In genomic region chr11:15286465-15286864, GRCh38 we compare ENCODE assay signal across 26 cellular contexts.
DNase-seq lines count a peak whose midpoint lies in the region; ATAC-seq and TF ChIP-seq lines count a peak whose summit lies in the region.
"Had no signal": no experiment of that assay in that cellular context is flagged by ENCODE, and none has a peak within 500 bp of the region (broad histone marks: within the 10 kb centered on the region; RNA-seq: fewer than 3 reads in every experiment).

No MANE protein-coding gene starts in this region.

- H4K20me1 ChIP-seq in mammary epithelial cell (ENCODE audit: insufficient read depth, low read length), result no peaks in the 10 kb centered on the region

- POLR2A ChIA-PET in MCF 10A (lab: Yijun Ruan, JAX), result no interaction called here
- POLR2A ChIA-PET in activated CD4-positive, alpha-beta T cell treated with anti-CD3 and anti-CD28 coated beads for 36 hours (lab: Charles Lee), result no interaction called here

- BruUV-seq in mammary epithelial cell (replicated peaks; lab: Mats Ljungman, UMichigan) (no TSS peak), MCF 10A (replicated peaks; lab: Mats Ljungman, UMichigan) (no TSS peak)

- no peak overlapping the region for H3K27ac ChIP-seq in mammary epithelial cell (ENCODE audit: insufficient read depth, low read depth, low read length)
- H3K27ac ChIP-seq: RWPE1 had no signal

- H3K4me1 Mint-ChIP-seq in MCF 10A (ENCODE audit: insufficient read depth, unreplicated experiment) (no peaks in the 10 kb centered on the region), HFFc6 (ENCODE audit: low read depth) (no peaks in the 10 kb centered on the region; the same call in 1 of the 2 replicates)
- no peaks in the 10 kb centered on the region for H3K4me1 Mint-ChIP-seq in activated CD4-positive, alpha-beta T cell treated with anti-CD3 and anti-CD28 coated beads for 36 hours

- WGBS in mammary epithelial cell (ENCODE audit: low coverage, missing lambda C conversion rate), result 50% methylated on average over 2 of the region's 2 CpGs

- H3K36me3 ChIP-seq in mammary epithelial cell (ENCODE audit: insufficient read depth, low read length), result no peaks in the 10 kb centered on the region
- H3K36me3 ChIP-seq: BE2C had no signal

- H3K9me3 Mint-ChIP-seq in MCF 10A (ENCODE audit: unreplicated experiment), result no peaks in the 10 kb centered on the region
- H3K9me3 Mint-ChIP-seq in HFFc6, result peaks cover 25% of the 10 kb centered on the region
- H3K9me3 Mint-ChIP-seq in activated CD4-positive, alpha-beta T cell treated with anti-CD3 and anti-CD28 coated beads for 36 hours (ENCODE audit: low read depth), result no peaks in the 10 kb centered on the region

- no peaks in the 10 kb centered on the region for H3K9me3 ChIP-seq in mammary epithelial cell (replicated peaks; ENCODE audit: insufficient read depth, low read length)
- H3K9me3 ChIP-seq: BE2C had no signal

- no peak overlapping the region for H3K4me2 ChIP-seq in mammary epithelial cell (ENCODE audit: insufficient read depth, low read depth, low read length)

- H3K9ac ChIP-seq in mammary epithelial cell (ENCODE audit: insufficient read depth, low read length), result no peak overlapping the region

- H3K27me3 Mint-ChIP-seq in MCF 10A (ENCODE audit: insufficient read depth, unreplicated experiment) (no peaks in the 10 kb centered on the region), HFFc6 (ENCODE audit: insufficient read depth) (peaks cover 2% of the 10 kb centered on the region; the same call in 1 of the 2 replicates)
- peaks cover 6% of the 10 kb centered on the region for H3K27me3 Mint-ChIP-seq in activated CD4-positive, alpha-beta T cell treated with anti-CD3 and anti-CD28 coated beads for 36 hours

- no peaks in the 10 kb centered on the region for H3K36me3 Mint-ChIP-seq in MCF 10A (ENCODE audit: insufficient read depth, unreplicated experiment)
- no peaks in the 10 kb centered on the region; the same call in 1 of the 2 replicates for H3K36me3 Mint-ChIP-seq in HFFc6 (ENCODE audit: low read depth)
- H3K36me3 Mint-ChIP-seq in activated CD4-positive, alpha-beta T cell treated with anti-CD3 and anti-CD28 coated beads for 36 hours (ENCODE audit: low read depth), result no peaks in the 10 kb centered on the region

- H3K79me2 ChIP-seq in mammary epithelial cell (ENCODE audit: insufficient read depth, low read length), result no peaks in the 10 kb centered on the region

- no peak overlapping the region for H2AFZ ChIP-seq in mammary epithelial cell (ENCODE audit: low read depth, low read length)

- no peaks in the 10 kb centered on the region for H3K27me3 ChIP-seq in mammary epithelial cell (ENCODE audit: insufficient read depth, low read length)
- H3K27me3 ChIP-seq: BE2C had no signal

- CTCF ChIA-PET in mammary epithelial cell (lab: Charles Lee; ENCODE audit: low non-redundant PET) (no interaction called here), MCF 10A (lab: Yijun Ruan, JAX) (interaction anchor here (0.5 to 1.2 kb wide), 2 partner anchors 28 to 75 kb away, joined by 3 to 5 read pairs; no protein-coding TSS in a partner anchor)
- CTCF ChIA-PET in activated CD4-positive, alpha-beta T cell treated with anti-CD3 and anti-CD28 coated beads for 36 hours (lab: Charles Lee), result no interaction called here

- ATAC-seq in activated CD4-positive, alpha-beta T cell treated with anti-CD3 and anti-CD28 coated beads for 36 hours, result no peak
- no peak for ATAC-seq in sciatic nerve
- ATAC-seq: HepG2, K562, Panc1 had no signal

- in situ Hi-C loops in mammary epithelial cell (cut with MboI; ENCODE audit: low sequenced_read_pairs in 2 of 2), result no loop called here

- H3K4me3 Mint-ChIP-seq in MCF 10A (ENCODE audit: unreplicated experiment) (no peak overlapping the region), HFFc6 (no peak overlapping the region)
- H3K4me3 Mint-ChIP-seq in activated CD4-positive, alpha-beta T cell treated with anti-CD3 and anti-CD28 coated beads for 36 hours, result no peak overlapping the region

- dilution Hi-C loops in mammary epithelial cell (cut with HindIII; ENCODE audit: low sequenced_read_pairs), result loop anchor here (5.0 kb wide), 2 partner anchors 39 to 46 kb away; no protein-coding TSS in a partner anchor

- peak; percentile 18 for DNase-seq in mammary epithelial cell
- DNase-seq in MCF 10A (ENCODE audit: unreplicated experiment), result no peak
- DNase-seq in HFFc6, result peak; percentile 32
- DNase-seq in fibroblast of peridontal ligament (ENCODE audit: extremely low read depth), result peak; percentile 1
- no peak for DNase-seq in activated CD4-positive, alpha-beta T cell treated with anti-CD3 and anti-CD28 coated beads for 36 hours
- no peak for DNase-seq in medulla oblongata (ENCODE audit: extremely low spot score)
- DNase-seq in OCI-M1 (lab: John Stamatoyannopoulos, UW), result no peak
- no peak for DNase-seq in sciatic nerve (ENCODE audit: low spot score)
- DNase-seq: 8988T; ACHN; BE2C; DMS153; GF-D8; Kasumi-1; MM.1S; NCI-H1694; NCI-H2029 treated with DMSO at 0.1 percent for 48 hours; NCI-H446 treated with DMSO at 0.1 percent for 48 hours; NCI-H526; NCI-H82; NK-92 treated with Interleukin-12 subunit alpha and Interleukin-12 subunit beta, amount 100 ng/mL, for 24 hours; SHP77 treated with DMSO at 0.1 percent for 48 hours had no signal

- no peak overlapping the region for H3K4me3 ChIP-seq in mammary epithelial cell (replicated peaks in 1 of 3; ENCODE audit: insufficient read depth in 1 of 3, low read depth in 2 of 3, low read length in 3 of 3)
- H3K4me3 ChIP-seq: K562 had no signal

- no peaks in the 10 kb centered on the region for H3K4me1 ChIP-seq in mammary epithelial cell (ENCODE audit: insufficient read depth, low read length)

- H3K27ac Mint-ChIP-seq in MCF 10A (ENCODE audit: low read depth, unreplicated experiment) (no peak overlapping the region), HFFc6 (no peak overlapping the region)
- no peak overlapping the region for H3K27ac Mint-ChIP-seq in activated CD4-positive, alpha-beta T cell treated with anti-CD3 and anti-CD28 coated beads for 36 hours

- intact Hi-C loops in mammary epithelial cell (cut with micrococcal nuclease) (no loop called here), MCF 10A (cut with micrococcal nuclease) (no loop called here), sciatic nerve (cut with DNase I) (no loop called here)
- intact Hi-C loops in activated CD4-positive, alpha-beta T cell treated with anti-CD3 and anti-CD28 coated beads for 36 hours (cut with DNase I, micrococcal nuclease), result no loop called here

- TF ChIP-seq CTCF in mammary epithelial cell (conservative IDR thresholded peaks at IDR 0.05 in 1 of 2, IDR thresholded peaks at IDR 0.05 in 1 of 2; ENCODE audit: extremely low read depth in 1 of 2, insufficient read depth in 1 of 2, low read depth in 1 of 2, low read length in 2 of 2) (no peak), MCF 10A (IDR thresholded peaks at IDR 0.05; ENCODE audit: unreplicated experiment) (no peak), HFFc6 (IDR thresholded peaks at IDR 0.05) (no peak)

Comparison
In these comparisons a context has a peak if more than half of its experiments do, and no peak if none do; other contexts are left out.
1. DNase-seq: peak in mammary epithelial cell (single experiment), HFFc6 (single experiment) and fibroblast of peridontal ligament (single experiment); none in MCF 10A (single experiment), activated CD4-positive, alpha-beta T cell treated with anti-CD3 and anti-CD28 coated beads for 36 hours (single experiment), medulla oblongata (single experiment), OCI-M1 (single experiment) and sciatic nerve (single experiment).